In genomic region chr11:474914-475506, GRCh38 we compare ENCODE assay signal across 25 cellular contexts. TPM values are rescaled to one million over a fixed set of nuclear protein-coding genes. Genes with fewer than 3 reads are reported as not detected.
DNase-seq lines count a peak whose midpoint lies in the region; ATAC-seq, FAIRE-seq and TF ChIP-seq lines count a peak whose summit lies in the region.
"Had no signal": no experiment of that assay in that cellular context is flagged by ENCODE, and none has a peak within 500 bp of the region (broad histone marks: within the 10 kb centered on the region; RNA-seq: fewer than 3 reads in every experiment).

No MANE protein-coding gene starts in this region.

- intact Hi-C loops in CD8-positive, alpha-beta T cell (cut with DNase I, micrococcal nuclease), result no loop called here

- H3K27ac Mint-ChIP-seq in glutamatergic neuron (ENCODE audit: unreplicated experiment), result peak overlapping the region; percentile 62
- no peak overlapping the region for H3K27ac Mint-ChIP-seq in CD8-positive, alpha-beta T cell
- H3K27ac Mint-ChIP-seq: CD4-positive, alpha-beta memory T cell; H9 had no signal

- peaks cover 12% of the 10 kb centered on the region for H3K27me3 Mint-ChIP-seq in glutamatergic neuron (ENCODE audit: unreplicated experiment)
- no peaks in the 10 kb centered on the region for H3K27me3 Mint-ChIP-seq in CD8-positive, alpha-beta T cell (ENCODE audit: low read depth)
- H3K27me3 Mint-ChIP-seq: CD4-positive, alpha-beta memory T cell had no signal

- no peaks in the 10 kb centered on the region for H3K27me3 ChIP-seq in WERI-Rb-1 (ENCODE audit: insufficient read depth, low read depth, severe bottlenecking)
- no peaks in the 10 kb centered on the region for H3K27me3 ChIP-seq in CD8-positive, alpha-beta T cell (ENCODE audit: insufficient read depth, low read length)
- H3K27me3 ChIP-seq: BLaER1 treated with 17β-estradiol and CSF1 and Interleukin-3, amounts not matched to agents 10 nM and 100 nM had no signal

- H3K4me1 Mint-ChIP-seq in glutamatergic neuron (ENCODE audit: low read depth, unreplicated experiment), result peaks cover 23% of the 10 kb centered on the region
- H3K4me1 Mint-ChIP-seq in CD8-positive, alpha-beta T cell (ENCODE audit: low read depth), result no peaks in the 10 kb centered on the region

- H3K4me3 ChIP-seq in WERI-Rb-1 (ENCODE audit: low read depth, low read length), result no peak overlapping the region
- H3K4me3 ChIP-seq in CD8-positive, alpha-beta T cell (ENCODE audit: low read depth, low read length), result no peak overlapping the region
- H3K4me3 ChIP-seq: BLaER1 treated with 17β-estradiol and CSF1 and Interleukin-3, amounts not matched to agents 10 nM and 100 nM; GM12878 had no signal

- H3K9me3 ChIP-seq in WERI-Rb-1 (ENCODE audit: severe bottlenecking), result no peaks in the 10 kb centered on the region
- H3K9me3 ChIP-seq in CD8-positive, alpha-beta T cell (ENCODE audit: low read length), result no peaks in the 10 kb centered on the region
- H3K9me3 ChIP-seq: BLaER1 treated with 17β-estradiol and CSF1 and Interleukin-3, amounts not matched to agents 10 nM and 100 nM; Caco-2 had no signal

- no peak for TF ChIP-seq CTCF in WERI-Rb-1 (IDR thresholded peaks at IDR 0.05; ENCODE audit: low read depth, low read length)
- TF ChIP-seq CTCF in glutamatergic neuron (IDR thresholded peaks at IDR 0.05; ENCODE audit: partially characterized antibody, unreplicated experiment), result no peak
- no peak for TF ChIP-seq CTCF in CD8-positive, alpha-beta T cell (IDR thresholded peaks at IDR 0.05)

- no peak for ATAC-seq in CD8-positive, alpha-beta T cell
- ATAC-seq: GM12878, Panc1 had no signal

- peak overlapping the region; percentile 85 for H3K27ac ChIP-seq in WERI-Rb-1
- H3K27ac ChIP-seq in CD8-positive, alpha-beta T cell (ENCODE audit: low read depth, low read length), result no peak overlapping the region
- H3K27ac ChIP-seq: BLaER1 treated with 17β-estradiol and CSF1 and Interleukin-3, amounts not matched to agents 10 nM and 100 nM; KMS-11 had no signal

- CTCF ChIA-PET in CD8-positive, alpha-beta T cell (lab: Charles Lee), result no interaction called here

- peak; percentile 46 for FAIRE-seq in GM18507 (lab: Jason Lieb, UNC)
- FAIRE-seq in urothelium cell line (lab: Jason Lieb, UNC), result peak; percentile 93
- FAIRE-seq: A204.1, GM12878 had no signal

- peaks cover 7% of the 10 kb centered on the region for H3K9me3 Mint-ChIP-seq in glutamatergic neuron (ENCODE audit: unreplicated experiment)
- H3K9me3 Mint-ChIP-seq in CD8-positive, alpha-beta T cell, result no peaks in the 10 kb centered on the region
- H3K9me3 Mint-ChIP-seq: CD4-positive, alpha-beta memory T cell; H9 had no signal

- DNase-seq in GM18507 (ENCODE audit: extremely low spot score, insufficient read length, low read depth) (no peak), WERI-Rb-1 (no peak), glutamatergic neuron (no peak), urothelium cell line (ENCODE audit: low spot score) (no peak), T-helper 9 cell (no peak)
- no peak for DNase-seq in stimulated activated CD4-positive, alpha-beta T cell treated with anti-CD3 and anti-CD28 coated beads, Interleukin-15, amount 100 ng/mL, for 24 hours
- DNase-seq in CD8-positive, alpha-beta T cell, result no peak
- DNase-seq: AML-193; Caco-2; CD4-positive, alpha-beta memory T cell; EL; GDM1; H9; IMR-90; MM.1S; NCI-H2029 treated with DMSO at 0.1 percent for 48 hours; NCI-H2227 treated with DMSO at 0.1 percent for 48 hours; NCI-H526 treated with DMSO at 0.1 percent for 48 hours; SHP77 had no signal

- H3K4me1 ChIP-seq in CD8-positive, alpha-beta T cell (ENCODE audit: insufficient read depth, low read length), result no peaks in the 10 kb centered on the region

- H3K36me3 ChIP-seq in WERI-Rb-1, result peaks cover 4% of the 10 kb centered on the region
- H3K36me3 ChIP-seq in CD8-positive, alpha-beta T cell (ENCODE audit: insufficient read depth, low read length), result no peaks in the 10 kb centered on the region

- no peaks in the 10 kb centered on the region for H3K36me3 Mint-ChIP-seq in glutamatergic neuron (ENCODE audit: unreplicated experiment)
- H3K36me3 Mint-ChIP-seq in CD8-positive, alpha-beta T cell, result no peaks in the 10 kb centered on the region
- H3K36me3 Mint-ChIP-seq: CD4-positive, alpha-beta memory T cell had no signal

- POLR2A ChIA-PET in CD8-positive, alpha-beta T cell (lab: Charles Lee), result no interaction called here

- H3K4me3 Mint-ChIP-seq in glutamatergic neuron (ENCODE audit: unreplicated experiment), result no peak overlapping the region
- H3K4me3 Mint-ChIP-seq in CD8-positive, alpha-beta T cell, result no peak overlapping the region
- H3K4me3 Mint-ChIP-seq: CD4-positive, alpha-beta memory T cell; H9 had no signal

RNA-seq across cellular contexts. Expression of gene PTDSS2, which starts 24.9 kb away (rescaled TPM):
- 123 TPM for total RNA-seq in glutamatergic neuron (ENCODE audit: unreplicated experiment)
- 10 to 100 TPM; 18.9 to 21.8 TPM for total RNA-seq in CD8-positive, alpha-beta T cell

RNA-seq across cellular contexts. Expression of gene RNH1, which starts 32.0 kb away (rescaled TPM):
- 85.9 TPM for total RNA-seq in glutamatergic neuron (ENCODE audit: unreplicated experiment)
- total RNA-seq in CD8-positive, alpha-beta T cell, result 100 to 1,000 TPM; 134 to 145 TPM

RNA-seq across cellular contexts. Expression of gene ANO9, which starts 33.2 kb away (rescaled TPM):
- total RNA-seq in glutamatergic neuron (ENCODE audit: unreplicated experiment), result 1.8 TPM
- total RNA-seq in CD8-positive, alpha-beta T cell, result 10 to 100 TPM; 84.0 to 86.7 TPM
- total RNA-seq: IMR-90, SK-MEL-5 had no signal

Comparison
In these comparisons a context has a peak if more than half of its experiments do, and no peak if none do; other contexts are left out.
1. RNA of gene ANO9, which starts 33.2 kb away (total RNA-seq): 84.0 to 86.7 TPM in CD8-positive, alpha-beta T cell; 1.8 TPM in glutamatergic neuron (single experiment); every median in the first group is over 10 times any median in the second.